1 cellular context compared by ENCODE assay signal in the genomic region with DNA sequence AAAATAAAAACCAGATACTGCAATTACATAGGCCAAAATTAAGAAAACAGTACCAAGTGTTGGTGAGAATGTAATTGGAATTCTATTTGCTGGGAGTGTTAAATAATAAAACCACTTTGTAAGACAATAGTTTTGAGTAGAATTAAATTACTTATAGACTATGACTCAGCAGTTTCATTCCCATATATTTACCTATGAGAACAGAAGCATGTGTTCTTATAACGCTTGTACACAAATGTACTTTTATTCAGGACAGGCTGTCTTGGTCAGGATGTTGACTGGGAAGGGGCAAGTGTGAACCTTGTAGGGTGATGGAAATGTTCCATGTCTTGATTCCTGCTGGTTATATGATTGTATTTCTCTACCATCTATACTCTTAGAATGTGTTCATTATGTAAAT.
A peak's percentile ranks its signal among the peaks of the same experiment; 100 is the strongest.
TF ChIP-seq lines count a peak whose summit lies in the region.

No MANE protein-coding gene starts in this region.

TF ChIP-seq in K562, 482 proteins besides CTCF, POLR2A, EP300 and RAD21:
- TF ChIP-seq NR2C1 (IDR thresholded peaks at IDR 0.05): no peak
- no peak for TF ChIP-seq NR2C1 (tag; IDR thresholded peaks at IDR 0.05)
- no peak for TF ChIP-seq MECOM (CRISPR knock-in tag; IDR thresholded peaks at IDR 0.05)
- peak; percentile 89 for TF ChIP-seq ZNF316 (IDR thresholded peaks at IDR 0.05)
- TF ChIP-seq TBL1XR1 (IDR thresholded peaks at IDR 0.05; ENCODE audit: low read length in 2 of 2): no peak
- no peak for TF ChIP-seq MED1 (CRISPR knock-in tag; IDR thresholded peaks at IDR 0.05; ENCODE audit: borderline replicate concordance)
- TF ChIP-seq ZNF384 (IDR thresholded peaks at IDR 0.05; ENCODE audit: low read depth, low read length): no peak
- TF ChIP-seq ZNF354B (CRISPR knock-in tag; IDR thresholded peaks at IDR 0.05): no peak
- TF ChIP-seq COPS2 (conservative IDR thresholded peaks at IDR 0.05): no peak
- peak; percentile 83 for TF ChIP-seq C11orf30 (IDR thresholded peaks at IDR 0.05; ENCODE audit: low read depth)
- peak; percentile 82 for TF ChIP-seq NFE2L1 (tag; IDR thresholded peaks at IDR 0.05; ENCODE audit: borderline replicate concordance, low read depth)
- 0 out of 2 replicates have a peak, but pooled peaks have one; percentile 15 for TF ChIP-seq NCOR1 (IDR thresholded peaks at IDR 0.05)
- peak; percentile 83 for TF ChIP-seq MAFF (IDR thresholded peaks at IDR 0.05; ENCODE audit: low read length)
- TF ChIP-seq ZFP1 (CRISPR knock-in tag; IDR thresholded peaks at IDR 0.05): no peak
- no peak for TF ChIP-seq E2F3 (CRISPR knock-in tag; IDR thresholded peaks at IDR 0.05)
- peak; percentile 80 for TF ChIP-seq NFE2 (IDR thresholded peaks at IDR 0.05; ENCODE audit: low read depth)
- no peak for TF ChIP-seq HCFC1 (IDR thresholded peaks at IDR 0.05; ENCODE audit: low read depth, low read length)
- no peak for TF ChIP-seq ZFP36 (IDR thresholded peaks at IDR 0.05; ENCODE audit: low read depth, low read length, partially characterized antibody)
- TF ChIP-seq, protein P1, sequence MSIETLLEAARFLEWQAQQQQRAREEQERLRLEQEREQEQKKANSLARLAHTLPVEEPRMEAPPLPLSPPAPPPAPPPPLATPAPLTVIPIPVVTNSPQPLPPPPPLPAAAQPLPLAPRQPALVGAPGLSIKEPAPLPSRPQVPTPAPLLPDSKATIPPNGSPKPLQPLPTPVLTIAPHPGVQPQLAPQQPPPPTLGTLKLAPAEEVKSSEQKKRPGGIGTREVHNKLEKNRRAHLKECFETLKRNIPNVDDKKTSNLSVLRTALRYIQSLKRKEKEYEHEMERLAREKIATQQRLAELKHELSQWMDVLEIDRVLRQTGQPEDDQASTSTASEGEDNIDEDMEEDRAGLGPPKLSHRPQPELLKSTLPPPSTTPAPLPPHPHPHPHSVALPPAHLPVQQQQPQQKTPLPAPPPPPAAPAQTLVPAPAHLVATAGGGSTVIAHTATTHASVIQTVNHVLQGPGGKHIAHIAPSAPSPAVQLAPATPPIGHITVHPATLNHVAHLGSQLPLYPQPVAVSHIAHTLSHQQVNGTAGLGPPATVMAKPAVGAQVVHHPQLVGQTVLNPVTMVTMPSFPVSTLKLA (conservative IDR thresholded peaks at IDR 0.05): 0 out of 4 replicates have a peak, but pooled peaks of 1 of the 2 experiments have one; percentile 16
- TF ChIP-seq, protein P2, sequence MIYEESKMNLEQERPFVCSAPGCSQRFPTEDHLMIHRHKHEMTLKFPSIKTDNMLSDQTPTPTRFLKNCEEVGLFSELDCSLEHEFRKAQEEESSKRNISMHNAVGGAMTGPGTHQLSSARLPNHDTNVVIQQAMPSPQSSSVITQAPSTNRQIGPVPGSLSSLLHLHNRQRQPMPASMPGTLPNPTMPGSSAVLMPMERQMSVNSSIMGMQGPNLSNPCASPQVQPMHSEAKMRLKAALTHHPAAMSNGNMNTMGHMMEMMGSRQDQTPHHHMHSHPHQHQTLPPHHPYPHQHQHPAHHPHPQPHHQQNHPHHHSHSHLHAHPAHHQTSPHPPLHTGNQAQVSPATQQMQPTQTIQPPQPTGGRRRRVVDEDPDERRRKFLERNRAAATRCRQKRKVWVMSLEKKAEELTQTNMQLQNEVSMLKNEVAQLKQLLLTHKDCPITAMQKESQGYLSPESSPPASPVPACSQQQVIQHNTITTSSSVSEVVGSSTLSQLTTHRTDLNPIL (CRISPR knock-in tag; IDR thresholded peaks at IDR 0.05): no peak
- no peak for TF ChIP-seq PTTG1 (tag; IDR thresholded peaks at IDR 0.05; ENCODE audit: low read depth)
- peak; percentile 92 for TF ChIP-seq MAFG (tag; conservative IDR thresholded peaks at IDR 0.05)
- TF ChIP-seq CXXC5 (CRISPR knock-in tag; IDR thresholded peaks at IDR 0.05): no peak
- TF ChIP-seq, protein P3, sequence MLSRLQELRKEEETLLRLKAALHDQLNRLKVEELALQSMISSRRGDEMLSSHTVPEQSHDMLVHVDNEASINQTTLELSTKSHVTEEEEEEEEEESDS (CRISPR knock-in tag; IDR thresholded peaks at IDR 0.05): no peak
- TF ChIP-seq BACH1 (tag; IDR thresholded peaks at IDR 0.05): peak; percentile 68; the same call in 1 of the 2 replicates
- TF ChIP-seq TSC22D4 (tag; IDR thresholded peaks at IDR 0.05): no peak
- no peak for TF ChIP-seq ZNF431 (CRISPR knock-in tag; IDR thresholded peaks at IDR 0.05)
- peak; percentile 78; the same call in 1 of the 2 replicates for TF ChIP-seq MAFK (IDR thresholded peaks at IDR 0.05; ENCODE audit: low read length)
- TF ChIP-seq, protein P4, sequence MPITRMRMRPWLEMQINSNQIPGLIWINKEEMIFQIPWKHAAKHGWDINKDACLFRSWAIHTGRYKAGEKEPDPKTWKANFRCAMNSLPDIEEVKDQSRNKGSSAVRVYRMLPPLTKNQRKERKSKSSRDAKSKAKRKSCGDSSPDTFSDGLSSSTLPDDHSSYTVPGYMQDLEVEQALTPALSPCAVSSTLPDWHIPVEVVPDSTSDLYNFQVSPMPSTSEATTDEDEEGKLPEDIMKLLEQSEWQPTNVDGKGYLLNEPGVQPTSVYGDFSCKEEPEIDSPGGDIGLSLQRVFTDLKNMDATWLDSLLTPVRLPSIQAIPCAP (CRISPR knock-in tag; IDR thresholded peaks at IDR 0.05; ENCODE audit: borderline replicate concordance): no peak
- TF ChIP-seq, protein P5, sequence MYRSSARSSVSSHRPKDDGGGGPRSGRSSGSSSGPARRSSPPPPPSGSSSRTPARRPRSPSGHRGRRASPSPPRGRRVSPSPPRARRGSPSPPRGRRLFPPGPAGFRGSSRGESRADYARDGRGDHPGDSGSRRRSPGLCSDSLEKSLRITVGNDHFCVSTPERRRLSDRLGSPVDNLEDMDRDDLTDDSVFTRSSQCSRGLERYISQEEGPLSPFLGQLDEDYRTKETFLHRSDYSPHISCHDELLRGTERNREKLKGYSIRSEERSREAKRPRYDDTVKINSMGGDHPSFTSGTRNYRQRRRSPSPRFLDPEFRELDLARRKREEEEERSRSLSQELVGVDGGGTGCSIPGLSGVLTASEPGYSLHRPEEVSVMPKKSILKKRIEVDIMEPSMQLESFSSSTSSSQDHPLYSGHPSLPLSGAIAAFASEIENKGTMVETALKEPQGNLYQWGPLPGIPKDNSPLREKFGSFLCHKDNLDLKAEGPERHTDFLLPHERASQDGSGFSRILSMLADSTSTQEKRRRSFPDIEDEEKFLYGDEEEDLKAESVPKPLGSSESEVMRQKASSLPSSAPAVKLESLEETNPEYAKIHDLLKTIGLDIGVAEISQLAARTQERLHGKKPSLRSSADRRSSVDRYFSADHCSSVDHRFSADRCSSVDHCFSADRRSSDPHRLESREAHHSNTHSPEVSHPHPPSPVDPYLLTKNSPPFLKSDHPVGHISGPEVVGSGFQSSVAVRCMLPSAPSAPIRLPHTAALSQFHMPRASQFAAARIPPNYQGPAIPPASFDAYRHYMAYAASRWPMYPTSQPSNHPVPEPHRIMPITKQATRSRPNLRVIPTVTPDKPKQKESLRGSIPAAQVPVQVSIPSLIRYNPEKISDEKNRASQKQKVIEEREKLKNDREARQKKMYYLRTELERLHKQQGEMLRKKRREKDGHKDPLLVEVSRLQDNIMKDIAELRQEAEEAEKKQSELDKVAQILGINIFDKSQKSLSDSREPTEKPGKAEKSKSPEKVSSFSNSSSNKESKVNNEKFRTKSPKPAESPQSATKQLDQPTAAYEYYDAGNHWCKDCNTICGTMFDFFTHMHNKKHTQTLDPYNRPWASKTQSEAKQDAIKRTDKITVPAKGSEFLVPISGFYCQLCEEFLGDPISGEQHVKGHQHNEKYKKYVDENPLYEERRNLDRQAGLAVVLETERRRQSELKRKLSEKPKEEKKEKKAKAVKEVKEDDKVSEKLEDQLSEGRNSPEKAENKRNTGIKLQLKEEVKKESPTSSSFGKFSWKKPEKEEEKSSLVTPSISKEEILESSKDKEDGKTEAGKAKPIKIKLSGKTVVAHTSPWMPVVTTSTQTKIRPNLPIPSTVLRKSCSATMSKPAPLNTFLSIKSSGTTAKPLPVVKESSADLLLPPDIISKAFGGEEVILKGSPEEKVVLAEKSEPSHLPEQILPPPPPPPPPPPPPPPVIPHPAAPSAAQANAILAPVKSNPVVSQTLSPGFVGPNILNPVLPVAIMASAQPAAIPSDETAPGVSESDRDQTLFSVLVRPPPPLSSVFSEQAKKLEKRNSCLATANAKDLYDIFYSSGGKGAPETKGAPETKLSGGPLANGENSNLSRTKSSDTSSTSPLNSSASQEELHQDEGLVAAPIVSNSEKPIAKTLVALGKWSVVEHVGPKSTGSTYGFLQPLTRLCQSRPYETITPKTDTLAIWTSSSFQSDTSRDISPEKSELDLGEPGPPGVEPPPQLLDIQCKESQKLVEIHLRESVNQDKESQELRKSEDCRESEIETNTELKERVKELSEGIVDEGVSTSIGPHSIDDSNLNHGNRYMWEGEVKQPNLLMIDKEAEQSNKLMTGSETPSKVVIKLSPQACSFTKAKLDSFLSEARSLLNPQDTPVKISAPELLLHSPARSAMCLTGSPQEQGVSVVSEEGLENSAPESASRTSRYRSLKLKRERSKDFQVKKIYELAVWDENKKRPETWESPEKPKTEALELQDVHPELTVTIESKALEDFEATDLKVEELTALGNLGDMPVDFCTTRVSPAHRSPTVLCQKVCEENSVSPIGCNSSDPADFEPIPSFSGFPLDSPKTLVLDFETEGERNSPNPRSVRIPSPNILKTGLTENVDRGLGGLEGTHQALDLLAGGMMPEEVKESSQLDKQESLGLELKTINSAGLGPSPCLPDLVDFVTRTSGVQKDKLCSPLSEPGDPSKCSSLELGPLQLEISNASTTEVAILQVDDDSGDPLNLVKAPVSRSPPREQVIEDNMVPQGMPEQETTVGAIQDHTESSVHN (IDR thresholded peaks at IDR 0.05; ENCODE audit: borderline replicate concordance in 1 of 2, low read depth in 1 of 2): 0 out of 4 replicates have a peak, but pooled peaks of 1 of the 2 experiments have one; percentile 41
- no peak for TF ChIP-seq ELF1 (tag; IDR thresholded peaks at IDR 0.05)
- TF ChIP-seq NFIX (CRISPR knock-in tag; IDR thresholded peaks at IDR 0.05; ENCODE audit: low read depth): no peak
- TF ChIP-seq ZKSCAN1 (IDR thresholded peaks at IDR 0.05; ENCODE audit: low read depth, low read length): no peak
- no peak for TF ChIP-seq IRF2 (CRISPR knock-in tag; IDR thresholded peaks at IDR 0.05)
- no peak for TF ChIP-seq BRD9 (IDR thresholded peaks at IDR 0.05; ENCODE audit: low read depth, partially characterized antibody)
- TF ChIP-seq PTRF (tag; IDR thresholded peaks at IDR 0.05): no peak
- 0 out of 2 replicates have a peak, but pooled peaks have one; percentile 14 for TF ChIP-seq XRCC3 (IDR thresholded peaks at IDR 0.05)
- TF ChIP-seq, protein P6, sequence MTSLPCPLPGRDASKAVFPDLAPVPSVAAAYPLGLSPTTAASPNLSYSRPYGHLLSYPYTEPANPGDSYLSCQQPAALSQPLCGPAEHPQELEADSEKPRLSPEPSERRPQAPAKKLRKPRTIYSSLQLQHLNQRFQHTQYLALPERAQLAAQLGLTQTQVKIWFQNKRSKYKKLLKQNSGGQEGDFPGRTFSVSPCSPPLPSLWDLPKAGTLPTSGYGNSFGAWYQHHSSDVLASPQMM (CRISPR knock-in tag; IDR thresholded peaks at IDR 0.05): no peak
- TF ChIP-seq PCBP1 (IDR thresholded peaks at IDR 0.05; ENCODE audit: low read depth, low read length, poor library complexity, severe bottlenecking): no peak
- TF ChIP-seq, protein P7, sequence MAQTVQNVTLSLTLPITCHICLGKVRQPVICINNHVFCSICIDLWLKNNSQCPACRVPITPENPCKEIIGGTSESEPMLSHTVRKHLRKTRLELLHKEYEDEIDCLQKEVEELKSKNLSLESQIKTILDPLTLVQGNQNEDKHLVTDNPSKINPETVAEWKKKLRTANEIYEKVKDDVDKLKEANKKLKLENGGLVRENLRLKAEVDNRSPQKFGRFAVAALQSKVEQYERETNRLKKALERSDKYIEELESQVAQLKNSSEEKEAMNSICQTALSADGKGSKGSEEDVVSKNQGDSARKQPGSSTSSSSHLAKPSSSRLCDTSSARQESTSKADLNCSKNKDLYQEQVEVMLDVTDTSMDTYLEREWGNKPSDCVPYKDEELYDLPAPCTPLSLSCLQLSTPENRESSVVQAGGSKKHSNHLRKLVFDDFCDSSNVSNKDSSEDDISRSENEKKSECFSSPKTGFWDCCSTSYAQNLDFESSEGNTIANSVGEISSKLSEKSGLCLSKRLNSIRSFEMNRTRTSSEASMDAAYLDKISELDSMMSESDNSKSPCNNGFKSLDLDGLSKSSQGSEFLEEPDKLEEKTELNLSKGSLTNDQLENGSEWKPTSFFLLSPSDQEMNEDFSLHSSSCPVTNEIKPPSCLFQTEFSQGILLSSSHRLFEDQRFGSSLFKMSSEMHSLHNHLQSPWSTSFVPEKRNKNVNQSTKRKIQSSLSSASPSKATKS (CRISPR knock-in tag; IDR thresholded peaks at IDR 0.05): no peak
